ENCODE assay signal across 8 cellular contexts in the genomic region with DNA sequence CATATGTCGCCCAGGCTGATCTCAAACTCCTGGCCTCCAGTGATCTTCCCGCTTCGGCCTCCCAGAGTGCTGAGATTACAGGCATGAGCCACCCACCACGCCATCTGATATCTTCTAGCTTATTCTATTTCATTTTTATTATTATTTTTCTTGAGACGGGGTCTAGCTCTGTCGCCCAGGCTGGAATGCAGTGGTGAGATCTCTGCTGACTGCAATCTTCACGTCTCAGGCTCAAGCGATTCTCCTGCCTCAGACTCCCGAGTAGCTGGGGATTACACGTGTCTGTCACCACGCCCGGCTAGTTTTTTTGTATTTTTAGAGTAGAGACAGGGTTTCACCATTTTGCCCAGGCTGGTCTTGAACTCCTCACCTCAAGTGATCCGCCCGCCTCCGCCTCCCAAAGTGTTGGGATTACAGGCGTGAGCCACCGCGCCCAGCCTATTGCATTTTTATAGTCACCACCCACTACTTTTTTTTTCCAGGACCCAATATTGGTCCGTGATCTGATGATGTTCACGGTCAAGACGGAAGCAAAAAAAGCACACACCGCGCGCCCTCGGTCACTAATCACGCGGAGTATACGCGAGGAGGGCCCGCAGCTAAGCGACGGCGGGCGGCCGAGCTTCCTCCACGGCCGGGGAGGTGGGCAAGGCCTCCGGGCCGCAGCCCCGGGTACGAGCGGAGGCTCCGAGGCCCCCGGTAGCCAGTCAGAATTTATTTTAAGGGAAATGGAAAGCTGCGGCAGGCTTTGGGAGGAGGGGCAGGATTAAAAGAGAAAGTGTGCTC. TPM values are rescaled to one million over a fixed set of nuclear protein-coding genes. Genes with fewer than 3 reads are reported as not detected.
DNase-seq lines count a peak whose midpoint lies in the region; ATAC-seq and TF ChIP-seq lines count a peak whose summit lies in the region.

No MANE protein-coding gene starts in this region.

- H3K27ac Mint-ChIP-seq in CD4-positive, alpha-beta T cell: peak overlapping the region; percentile 94
- H3K27ac Mint-ChIP-seq in WTC11: peak overlapping the region; percentile 95

- peaks cover 13% of the 10 kb centered on the region for H3K36me3 ChIP-seq in cardiac muscle cell

- H3K27me3 ChIP-seq in CD4-positive, alpha-beta T cell (ENCODE audit: control insufficient read depth, insufficient read depth, low read length): no peaks in the 10 kb centered on the region
- H3K27me3 ChIP-seq in cardiac muscle cell: no peaks in the 10 kb centered on the region

- no peaks in the 10 kb centered on the region for H3K9me3 ChIP-seq in CD4-positive, alpha-beta T cell (ENCODE audit: control insufficient read depth, low read length)
- H3K9me3 ChIP-seq in cardiac muscle cell (ENCODE audit: low read depth): no peaks in the 10 kb centered on the region

- no peaks in the 10 kb centered on the region for H3K27me3 Mint-ChIP-seq in CD4-positive, alpha-beta T cell
- no peaks in the 10 kb centered on the region for H3K27me3 Mint-ChIP-seq in WTC11 (ENCODE audit: low read depth)

- peaks cover 37% of the 10 kb centered on the region for H3K36me3 Mint-ChIP-seq in CD4-positive, alpha-beta T cell (ENCODE audit: low read depth)
- peaks cover 23% of the 10 kb centered on the region for H3K36me3 Mint-ChIP-seq in WTC11

- intact Hi-C loops in CD4-positive, alpha-beta T cell (cut with DNase I, micrococcal nuclease): loop anchor here (2.0 to 5.0 kb wide), 4 partner anchors 54 to 266 kb away; a partner anchor contains a TSS

- H3K9me3 Mint-ChIP-seq in CD4-positive, alpha-beta T cell: no peaks in the 10 kb centered on the region
- no peaks in the 10 kb centered on the region for H3K9me3 Mint-ChIP-seq in WTC11

- H3K27ac ChIP-seq in CD4-positive, alpha-beta T cell (ENCODE audit: low read depth, low read length): peak overlapping the region; percentile 89
- H3K27ac ChIP-seq in cardiac muscle cell: peak overlapping the region; percentile 98

- H3K4me3 ChIP-seq in cardiac muscle cell (peak overlapping the region; percentile 70), retinal pigment epithelial cell (ENCODE audit: low read length) (peak overlapping the region; percentile 59)

- DNase-seq in CD4-positive, alpha-beta T cell: no peak
- DNase-seq in WTC11 (ENCODE audit: low spot score) (no peak), cardiac muscle cell (ENCODE audit: low read depth in 1 of 2, low spot score in 1 of 2) (no peak), retinal pigment epithelial cell (ENCODE audit: low read depth) (no peak)
- no peak for DNase-seq in effector CD4-positive, alpha-beta T cell
- DNase-seq in activated CD4-positive, CD25-positive, alpha-beta regulatory T cell treated with anti-CD3 and anti-CD28 coated beads, Interleukin-2, amount 50 U/mL, for 72 hours: no peak

- POLR2A ChIA-PET in CD4-positive, alpha-beta T cell (lab: Charles Lee): interaction anchor here (0.6 to 6.2 kb wide), 19 partner anchors 9 to 981 kb away, joined by 3 to 149 read pairs (median 5); a partner anchor contains a TSS
- POLR2A ChIA-PET in WTC11 (lab: Charles Lee): interaction anchor here (0.7 to 1.7 kb wide), 4 partner anchors 15 to 60 kb away, joined by 3 to 24 read pairs (median 4); a partner anchor contains a TSS

- no peak for ATAC-seq in CD4-positive, alpha-beta T cell (ENCODE audit: poor library complexity)
- ATAC-seq in GM19395 (IDR thresholded peaks at IDR 0.05; ENCODE audit: unreplicated experiment): peak; percentile 19
- ATAC-seq in HG03457 (IDR thresholded peaks at IDR 0.05; ENCODE audit: unreplicated experiment): peak; percentile 8
- ATAC-seq in WTC11: no peak

- H3K4me3 Mint-ChIP-seq in CD4-positive, alpha-beta T cell: peak overlapping the region; percentile 91
- H3K4me3 Mint-ChIP-seq in WTC11: peak overlapping the region; percentile 80

- H3K4me1 Mint-ChIP-seq in CD4-positive, alpha-beta T cell (ENCODE audit: low read depth): peaks cover 58% of the 10 kb centered on the region
- peaks cover 31% of the 10 kb centered on the region for H3K4me1 Mint-ChIP-seq in WTC11

- peaks cover 36% of the 10 kb centered on the region for H3K4me1 ChIP-seq in cardiac muscle cell (ENCODE audit: low read depth)

- no peak for TF ChIP-seq CTCF in CD4-positive, alpha-beta T cell (IDR thresholded peaks at IDR 0.05)
- TF ChIP-seq CTCF in WTC11 (IDR thresholded peaks at IDR 0.05) (no peak), cardiac muscle cell (IDR thresholded peaks at IDR 0.05; ENCODE audit: low read depth, low read length) (no peak), retinal pigment epithelial cell (conservative IDR thresholded peaks at IDR 0.05; ENCODE audit: low read depth, low read length) (no peak)

- CTCF ChIA-PET in CD4-positive, alpha-beta T cell (lab: Charles Lee): interaction anchor here (1.1 to 1.9 kb wide), 5 partner anchors 14 to 110 kb away, joined by 3 to 6 read pairs (median 4); no protein-coding TSS in a partner anchor
- CTCF ChIA-PET in WTC11 (lab: Charles Lee): interaction anchor here (0.7 to 3.3 kb wide), 8 partner anchors 12 to 586 kb away, joined by 3 to 14 read pairs (median 4); no protein-coding TSS in a partner anchor

TF ChIP-seq in WTC11, 78 proteins besides CTCF, POLR2A, EP300 and RAD21:
- TF ChIP-seq, protein P1, sequence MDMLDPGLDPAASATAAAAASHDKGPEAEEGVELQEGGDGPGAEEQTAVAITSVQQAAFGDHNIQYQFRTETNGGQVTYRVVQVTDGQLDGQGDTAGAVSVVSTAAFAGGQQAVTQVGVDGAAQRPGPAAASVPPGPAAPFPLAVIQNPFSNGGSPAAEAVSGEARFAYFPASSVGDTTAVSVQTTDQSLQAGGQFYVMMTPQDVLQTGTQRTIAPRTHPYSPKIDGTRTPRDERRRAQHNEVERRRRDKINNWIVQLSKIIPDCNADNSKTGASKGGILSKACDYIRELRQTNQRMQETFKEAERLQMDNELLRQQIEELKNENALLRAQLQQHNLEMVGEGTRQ (CRISPR knock-in tag; IDR thresholded peaks at IDR 0.05): no peak
- TF ChIP-seq FOXK1 (CRISPR knock-in tag; IDR thresholded peaks at IDR 0.05): no peak
- TF ChIP-seq JAZF1 (CRISPR knock-in tag; IDR thresholded peaks at IDR 0.05): no peak
- peak; percentile 57; the same call in 1 of the 2 replicates for TF ChIP-seq ZNF121 (CRISPR knock-in tag; IDR thresholded peaks at IDR 0.05)

RNA-seq across cellular contexts. Expression of a gene that starts 1.1 kb away (rescaled TPM):
- 10 to 100 TPM; 34.5 to 35.7 TPM for total RNA-seq in CD4-positive, alpha-beta T cell
- total RNA-seq in WTC11 (2021): 67.4 to 73.5 TPM (median 69.7 TPM) in 3 replicates
- total RNA-seq in cardiac muscle cell: 63.3 and 71.8 TPM in 2 replicates
- 6.5 and 7.5 TPM in 2 replicates for polyA plus RNA-seq in cardiac muscle cell

RNA-seq across cellular contexts. Expression of a gene that starts 22.0 kb away (rescaled TPM):
- 100 to 1,000 TPM; 150 to 158 TPM for total RNA-seq in CD4-positive, alpha-beta T cell
- total RNA-seq in WTC11 (2021) (315 to 364 TPM (median 321 TPM) in 3 replicates), cardiac muscle cell (333 and 442 TPM in 2 replicates)
- polyA plus RNA-seq in cardiac muscle cell: 386 and 505 TPM in 2 replicates

RNA-seq across cellular contexts. Expression of a gene that starts 22.4 kb away (rescaled TPM):
- total RNA-seq in CD4-positive, alpha-beta T cell: 10 to 100 TPM; 12.8 to 13.4 TPM
- total RNA-seq in WTC11 (2021) (29.4 to 34.1 TPM (median 29.8 TPM) in 3 replicates), cardiac muscle cell (25.7 and 38.7 TPM in 2 replicates)
- 2.5 and 3.2 TPM in 2 replicates for polyA plus RNA-seq in cardiac muscle cell

RNA-seq across cellular contexts. Expression of a gene that starts 55.5 kb away (rescaled TPM):
- 10 to 100 TPM; 11.1 to 12.5 TPM for total RNA-seq in CD4-positive, alpha-beta T cell
- total RNA-seq in WTC11 (2021) (31.0 to 34.4 TPM (median 33.7 TPM) in 3 replicates), cardiac muscle cell (8.8 and 21.1 TPM in 2 replicates)
- 1.5 and 3.7 TPM in 2 replicates for polyA plus RNA-seq in cardiac muscle cell

Comparison
In these comparisons a context has a peak if more than half of its experiments do, and no peak if none do; other contexts are left out.
1. ATAC-seq: peak in GM19395 (single experiment) and HG03457 (single experiment); none in CD4-positive, alpha-beta T cell (single experiment) and WTC11 (single experiment).